Comparison of ENCODE assay signal across 8 cellular contexts in genomic region chr5:102561894-102562760, GRCh38.
DNase-seq lines count a peak whose midpoint lies in the region; ATAC-seq and TF ChIP-seq lines count a peak whose summit lies in the region.

No MANE protein-coding gene starts in this region.

- TF ChIP-seq EP300 in gastroesophageal sphincter (IDR thresholded peaks at IDR 0.05): no peak

- TF ChIP-seq POLR2A in prostate gland (IDR thresholded peaks at IDR 0.05): no peak
- no peak for TF ChIP-seq POLR2A in gastroesophageal sphincter (IDR thresholded peaks at IDR 0.05)

- no peak overlapping the region for H3K27ac ChIP-seq in brain microvascular endothelial cell
- no peak overlapping the region for H3K27ac ChIP-seq in prostate gland
- no peak overlapping the region for H3K27ac ChIP-seq in gastroesophageal sphincter

- peak; percentile 17 for DNase-seq in LoVo (ENCODE audit: low spot score)
- peak; percentile 25 for DNase-seq in brain microvascular endothelial cell
- peak in 2 of 3 donors; percentile 30 to 34 for DNase-seq in mucosa of descending colon
- DNase-seq in prostate gland (ENCODE audit: low spot score): no peak
- DNase-seq in activated effector memory CD4-positive, alpha-beta T cell treated with anti-CD3 and anti-CD28 coated beads, Interleukin-2, amount 50 U/mL, for 16 hours: no peak

- H3K9me3 ChIP-seq in ES-I3 (ENCODE audit: control insufficient read depth, insufficient read depth, low read length) (no peaks in the 10 kb centered on the region), mucosa of descending colon (no peaks in the 10 kb centered on the region), prostate gland (no peaks in the 10 kb centered on the region), gastroesophageal sphincter (peaks cover 0 to 14% (median 0%) of the 10 kb centered on the region in 3 donors)

- H3K36me3 ChIP-seq in ES-I3 (ENCODE audit: insufficient read depth, low read length) (no peaks in the 10 kb centered on the region), brain microvascular endothelial cell (replicated peaks) (no peaks in the 10 kb centered on the region), mucosa of descending colon (ENCODE audit: low read depth) (no peaks in the 10 kb centered on the region), prostate gland (no peaks in the 10 kb centered on the region), gastroesophageal sphincter (no peaks in the 10 kb centered on the region)

- H3K4me3 ChIP-seq in brain microvascular endothelial cell (ENCODE audit: low read depth, low read length) (no peak overlapping the region), mucosa of descending colon (no peak overlapping the region), prostate gland (no peak overlapping the region), gastroesophageal sphincter (no peak overlapping the region)

- intact Hi-C loops in mucosa of descending colon (cut with DNase I, micrococcal nuclease): no loop called here
- intact Hi-C loops in prostate gland (cut with DNase I): no loop called here

- no peaks in the 10 kb centered on the region for H3K27me3 ChIP-seq in brain microvascular endothelial cell (replicated peaks)
- H3K27me3 ChIP-seq in prostate gland (replicated peaks; ENCODE audit: insufficient read depth): no peaks in the 10 kb centered on the region
- no peaks in the 10 kb centered on the region for H3K27me3 ChIP-seq in gastroesophageal sphincter

- ATAC-seq in GM21423 (IDR thresholded peaks at IDR 0.05; ENCODE audit: unreplicated experiment) (peak; percentile 81), mucosa of descending colon (peak; percentile 22), gastroesophageal sphincter (no peak)

- in situ Hi-C loops in brain microvascular endothelial cell (cut with HindIII; ENCODE audit: low pct_ligation_motif_present, low sequenced_read_pairs): no loop called here

- TF ChIP-seq CTCF in brain microvascular endothelial cell (IDR thresholded peaks at IDR 0.05; ENCODE audit: low read depth, low read length, missing control alignments): peak; percentile 93
- peak; percentile 11 for TF ChIP-seq CTCF in mucosa of descending colon (IDR thresholded peaks at IDR 0.05)
- TF ChIP-seq CTCF in prostate gland (IDR thresholded peaks at IDR 0.05): no peak
- TF ChIP-seq CTCF in gastroesophageal sphincter (IDR thresholded peaks at IDR 0.05): peak in 1 of 4 experiments; percentile 28

- H3K4me1 ChIP-seq in ES-I3 (ENCODE audit: insufficient read depth, low read length) (no peaks in the 10 kb centered on the region), mucosa of descending colon (ENCODE audit: low read depth) (no peaks in the 10 kb centered on the region), prostate gland (replicated peaks) (no peaks in the 10 kb centered on the region), gastroesophageal sphincter (no peaks in the 10 kb centered on the region)

- WGBS in prostate gland: 48% methylated on average over 11 of the region's 11 CpGs
- 36 to 55% methylated on average over 4 to 10 of the region's 11 CpGs for WGBS in gastroesophageal sphincter (ENCODE audit: low coverage in 1 of 2), 2 donors

- H3K9ac ChIP-seq in ES-I3 (ENCODE audit: low read depth, low read length): peak overlapping the region; percentile 17; the same call in 1 of the 2 replicates

Comparison
In these comparisons a context has a peak if more than half of its experiments do, and no peak if none do; other contexts are left out.
1. DNase-seq: peak in LoVo (single experiment), brain microvascular endothelial cell (single experiment) and mucosa of descending colon (2 of 3); none in prostate gland (single experiment) and activated effector memory CD4-positive, alpha-beta T cell treated with anti-CD3 and anti-CD28 coated beads, Interleukin-2, amount 50 U/mL, for 16 hours (single experiment).
2. CTCF ChIP-seq: peak in brain microvascular endothelial cell (single experiment) and mucosa of descending colon (single experiment); none in prostate gland (0 of 4).